8 cellular contexts compared by ENCODE assay signal in genomic region chr18:76490040-76490439, GRCh38. TPM values are rescaled to one million over a fixed set of nuclear protein-coding genes. Genes with fewer than 3 reads are reported as not detected.
DNase-seq lines count a peak whose midpoint lies in the region; ATAC-seq and TF ChIP-seq lines count a peak whose summit lies in the region.

No MANE protein-coding gene starts in this region.

- no peak for TF ChIP-seq RAD21 in IMR-90 (IDR thresholded peaks at IDR 0.05; ENCODE audit: low read length)

- peaks cover 25% of the 10 kb centered on the region for H3K27me3 ChIP-seq in CD4-positive, alpha-beta memory T cell (ENCODE audit: insufficient read depth, low read length)
- H3K27me3 ChIP-seq in IMR-90 (ENCODE audit: control insufficient read depth, insufficient read depth, low read length) (no peaks in the 10 kb centered on the region), neutrophil (no peaks in the 10 kb centered on the region)

- CTCF ChIA-PET in CD4-positive, alpha-beta memory T cell (lab: Charles Lee; ENCODE audit: partially characterized antibody), result no interaction called here
- CTCF ChIA-PET in IMR-90 (lab: Yijun Ruan, JAX), result no interaction called here

- H4K5ac ChIP-seq in IMR-90 (ENCODE audit: low read depth, low read length), result no peak overlapping the region

- no peak overlapping the region for H2BK5ac ChIP-seq in IMR-90 (ENCODE audit: low read depth, low read length, poor library complexity, severe bottlenecking)

- BruUV-seq in IMR-90 (replicated peaks; lab: Mats Ljungman, UMichigan), result no TSS peak

- in situ Hi-C loops in IMR-90 (cut with MboI; ENCODE audit: low sequenced_read_pairs), result loop anchor here (5.0 kb wide), 1 partner anchor 72 kb away; no protein-coding TSS in a partner anchor

- DNase-seq in CD4-positive, alpha-beta memory T cell, result no peak
- DNase-seq in IMR-90, result no peak
- DNase-seq in effector memory CD8-positive, alpha-beta T cell, result no peak
- DNase-seq in NCI-H446 treated with DMSO at 0.1 percent for 48 hours (lab: John Stamatoyannopoulos, UW), result no peak
- DNase-seq in activated gamma-delta T cell (lab: John Stamatoyannopoulos, UW), result no peak
- DNase-seq in erythroblast (lab: John Stamatoyannopoulos, UW), result no peak

- H3K56ac ChIP-seq in IMR-90 (ENCODE audit: extremely low read depth, insufficient read depth, low read length), result no peak overlapping the region

- peak overlapping the region in 6 of 8 donors; percentile 85 to 92 (median 90) for H3K4me3 Mint-ChIP-seq in CD4-positive, alpha-beta memory T cell
- H3K4me3 Mint-ChIP-seq in effector memory CD8-positive, alpha-beta T cell, result peak overlapping the region; percentile 87 to 90

- TF ChIP-seq CTCF in IMR-90 (conservative IDR thresholded peaks at IDR 0.05; ENCODE audit: low read depth, low read length), result no peak
- no peak for TF ChIP-seq CTCF in neutrophil (IDR thresholded peaks at IDR 0.05)

- H3K79me1 ChIP-seq in IMR-90 (ENCODE audit: low read depth in 1 of 2, low read length in 2 of 2), result peaks cover 13 to 63% of the 10 kb centered on the region in 2 experiments; a peak in 2 of 4 replicates

- H3K4me1 ChIP-seq in CD4-positive, alpha-beta memory T cell (ENCODE audit: insufficient read depth, low read length), result peaks cover 29% of the 10 kb centered on the region
- H3K4me1 ChIP-seq in IMR-90 (ENCODE audit: control insufficient read depth, insufficient read depth, low read length) (peaks cover 18% of the 10 kb centered on the region), neutrophil (ENCODE audit: control insufficient read depth in 1 of 2, insufficient read depth in 1 of 2, low read depth in 1 of 2, low read length in 1 of 2) (peaks cover 69 to 77% of the 10 kb centered on the region in 2 experiments)

- no peak overlapping the region for H2BK20ac ChIP-seq in IMR-90 (ENCODE audit: low read depth, low read length)

- H2BK15ac ChIP-seq in IMR-90 (ENCODE audit: low read depth, low read length), result no peak overlapping the region

- intact Hi-C loops in CD4-positive, alpha-beta memory T cell (cut with micrococcal nuclease), result loop anchor here (5.0 kb wide), 2 partner anchors 232 to 332 kb away; partner anchors contain the start of gene ZNF236
- intact Hi-C loops in IMR-90 (cut with micrococcal nuclease), result loop anchor here (5.0 kb wide), 1 partner anchor 78 kb away; no protein-coding TSS in a partner anchor

- peak overlapping the region in 2 of 7 donors; percentile 18 to 86 for H3K27ac Mint-ChIP-seq in CD4-positive, alpha-beta memory T cell
- H3K27ac Mint-ChIP-seq in effector memory CD8-positive, alpha-beta T cell, result peak overlapping the region in 1 of 2 donors; percentile 90

- H3K36me3 Mint-ChIP-seq in CD4-positive, alpha-beta memory T cell, result peaks cover 0 to 7% of the 10 kb centered on the region in 2 donors
- peaks cover 14% of the 10 kb centered on the region for H3K36me3 Mint-ChIP-seq in effector memory CD8-positive, alpha-beta T cell (ENCODE audit: insufficient read depth)

- H2AK5ac ChIP-seq in IMR-90 (ENCODE audit: low read depth, low read length), result no peak overlapping the region

- no peak for TF ChIP-seq POLR2A in IMR-90 (IDR thresholded peaks at IDR 0.05; ENCODE audit: low read depth, low read length)
- no peak for TF ChIP-seq POLR2A in erythroblast (IDR thresholded peaks at IDR 0.05; ENCODE audit: low read length)

- no peak overlapping the region for H3K27ac ChIP-seq in CD4-positive, alpha-beta memory T cell (ENCODE audit: low read depth, low read length)
- no peak overlapping the region for H3K27ac ChIP-seq in IMR-90 (ENCODE audit: insufficient read depth, low read length)
- H3K27ac ChIP-seq in neutrophil, result peak overlapping the region; percentile 96

- no peak overlapping the region for H4K8ac ChIP-seq in IMR-90 (ENCODE audit: low read depth in 2 of 2, low read length in 2 of 2)

- H3K18ac ChIP-seq in IMR-90 (ENCODE audit: low read depth, low read length), result no peak overlapping the region

- no peak overlapping the region for H3K14ac ChIP-seq in IMR-90 (replicated peaks; ENCODE audit: low read depth, low read length)

- WGBS in IMR-90 (ENCODE audit: extremely low coverage in 2 of 2, insufficient read length in 1 of 2), 2 experiments, result no CpG with 5 or more reads among the region's 5 CpGs

- H2BK120ac ChIP-seq in IMR-90 (ENCODE audit: low read depth, low read length), result no peak overlapping the region

- peaks cover 36 to 50% of the 10 kb centered on the region in 2 donors for H3K27me3 Mint-ChIP-seq in CD4-positive, alpha-beta memory T cell
- H3K27me3 Mint-ChIP-seq in effector memory CD8-positive, alpha-beta T cell, result peaks cover 82 to 84% of the 10 kb centered on the region in 2 donors

- H3K36me3 ChIP-seq in CD4-positive, alpha-beta memory T cell (ENCODE audit: insufficient read depth, low read length), result no peaks in the 10 kb centered on the region
- no peaks in the 10 kb centered on the region for H3K36me3 ChIP-seq in IMR-90 (ENCODE audit: control insufficient read depth, insufficient read depth, low read length)
- H3K36me3 ChIP-seq in neutrophil, result no peaks in the 10 kb centered on the region

- POLR2A ChIA-PET in CD4-positive, alpha-beta memory T cell (lab: Charles Lee; ENCODE audit: partially characterized antibody), result no interaction called here
- POLR2A ChIA-PET in IMR-90 (lab: Charles Lee; ENCODE audit: unreplicated experiment), result interaction anchor here (0.5 kb wide), 1 partner anchor 22 kb away, joined by 3 read pairs; no protein-coding TSS in a partner anchor

- H3K9me3 ChIP-seq in CD4-positive, alpha-beta memory T cell (ENCODE audit: control insufficient read depth in 1 of 2, low read length in 2 of 2), result no peaks in the 10 kb centered on the region
- H3K9me3 ChIP-seq in IMR-90 (ENCODE audit: control insufficient read depth, insufficient read depth, low read length) (no peaks in the 10 kb centered on the region), neutrophil (no peaks in the 10 kb centered on the region)

- H2AFZ ChIP-seq in IMR-90 (replicated peaks; ENCODE audit: low read length, poor library complexity), result no peak overlapping the region

- peaks cover 13% of the 10 kb centered on the region for H3K9me1 ChIP-seq in IMR-90 (ENCODE audit: insufficient read depth, low read length)

- no peaks in the 10 kb centered on the region for H3K9me3 Mint-ChIP-seq in CD4-positive, alpha-beta memory T cell
- H3K9me3 Mint-ChIP-seq in effector memory CD8-positive, alpha-beta T cell, result no peaks in the 10 kb centered on the region

- no peak overlapping the region for H3K4me3 ChIP-seq in CD4-positive, alpha-beta memory T cell (ENCODE audit: low read length in 2 of 2)
- H3K4me3 ChIP-seq in IMR-90 (ENCODE audit: insufficient read depth, low read depth, low read length) (peak overlapping the region; percentile 88), neutrophil (ENCODE audit: low read depth in 1 of 2, low read length in 1 of 2) (peak overlapping the region; percentile 71 to 89)

- ATAC-seq in IMR-90 (ENCODE audit: low read depth) (no peak), GM18520 (IDR thresholded peaks at IDR 0.05; ENCODE audit: unreplicated experiment) (no peak)
- no peak for ATAC-seq in effector memory CD8-positive, alpha-beta T cell (replicated peaks)

- H3K9ac ChIP-seq in IMR-90 (ENCODE audit: low read depth, low read length), result 0 out of 2 replicates have a peak overlapping the region, but pooled peaks have one; percentile 64

- peaks cover 63% of the 10 kb centered on the region for H4K20me1 ChIP-seq in IMR-90 (ENCODE audit: insufficient read depth, low read length)

- dilution Hi-C loops in IMR-90 (cut with HindIII; ENCODE audit: low sequenced_read_pairs, unreplicated experiment), result no loop called here

- H4K91ac ChIP-seq in IMR-90 (ENCODE audit: insufficient read depth, low read depth, low read length), result no peak overlapping the region

- H3K4me1 Mint-ChIP-seq in CD4-positive, alpha-beta memory T cell, result peaks cover 17 to 46% (median 30%) of the 10 kb centered on the region in 4 donors
- H3K4me1 Mint-ChIP-seq in effector memory CD8-positive, alpha-beta T cell (ENCODE audit: low read depth in 2 of 2), result peaks cover 23 to 29% of the 10 kb centered on the region in 2 donors

- peak overlapping the region; percentile 25; the same call in 1 of the 2 replicates for H3K23ac ChIP-seq in IMR-90 (ENCODE audit: low read depth, low read length)

- no peak overlapping the region for H2AK9ac ChIP-seq in IMR-90 (replicated peaks; ENCODE audit: low read depth, low read length, poor library complexity)

- H3K4ac ChIP-seq in IMR-90 (ENCODE audit: low read depth, low read length), result no peak overlapping the region

- H3K4me2 ChIP-seq in IMR-90 (ENCODE audit: low read depth, low read length), result peak overlapping the region; percentile 88

TF ChIP-seq in IMR-90, 13 proteins besides CTCF, POLR2A, EP300 and RAD21 (continues in another document):
- no peak for TF ChIP-seq MAZ (IDR thresholded peaks at IDR 0.05; ENCODE audit: borderline replicate concordance, low read depth, low read length)
- TF ChIP-seq MXI1 (IDR thresholded peaks at IDR 0.05; ENCODE audit: borderline replicate concordance, low read depth, low read length), result no peak
- TF ChIP-seq RCOR1 (IDR thresholded peaks at IDR 0.05; ENCODE audit: insufficient replicate concordance, low read length), result no peak
- no peak for TF ChIP-seq MAFK (IDR thresholded peaks at IDR 0.05; ENCODE audit: low read depth, low read length)
- TF ChIP-seq RFX5 (IDR thresholded peaks at IDR 0.05; ENCODE audit: low read depth, low read length), result no peak
- TF ChIP-seq CEBPB (IDR thresholded peaks at IDR 0.05; ENCODE audit: low read depth, low read length), result no peak
- TF ChIP-seq CHD1 (IDR thresholded peaks at IDR 0.05; ENCODE audit: low read depth, low read length), result no peak
- TF ChIP-seq SMC3 (IDR thresholded peaks at IDR 0.05; ENCODE audit: low read depth, low read length), result no peak
- TF ChIP-seq NFE2L2 (IDR thresholded peaks at IDR 0.05; ENCODE audit: low read depth, low read length), result no peak
- no peak for TF ChIP-seq BHLHE40 (IDR thresholded peaks at IDR 0.05; ENCODE audit: low read depth, low read length)
- no peak for TF ChIP-seq ELK1 (IDR thresholded peaks at IDR 0.05; ENCODE audit: borderline replicate concordance, low read depth, low read length)

RNA-seq across cellular contexts. Expression of gene ZNF516, which starts 5.0 kb away (rescaled TPM):
- total RNA-seq in CD4-positive, alpha-beta memory T cell, result 1 to 10 TPM; 7.7 to 9.9 TPM
- 1 to 10 TPM in 1 of 2 donors, under 1 TPM in 1; 0.25 to 2.2 TPM for polyA plus RNA-seq in CD4-positive, alpha-beta memory T cell
- 7.9 and 9.7 TPM in 2 replicates for total RNA-seq in IMR-90 (2012; rRNA removed)
- polyA plus RNA-seq in IMR-90 (2012; rRNA removed), result 16.6 and 16.9 TPM in 2 replicates
- 11.0 and 15.4 TPM in 2 replicates for polyA plus RNA-seq in IMR-90 (2012; cell fraction: cytosol; rRNA removed)
- polyA plus RNA-seq in IMR-90 (2012; cell fraction: nucleus; rRNA removed; ENCODE audit: low replicate concordance), result 50.6 and 72.6 TPM in 2 replicates

Comparison
In these comparisons a context has a peak if more than half of its experiments do, and no peak if none do; other contexts are left out.
1. H3K4me3 ChIP-seq: peak in IMR-90 (single experiment) and neutrophil (2 of 2); none in CD4-positive, alpha-beta memory T cell (0 of 2).